ENCODE assay signal across 10 cellular contexts in the genomic region with DNA sequence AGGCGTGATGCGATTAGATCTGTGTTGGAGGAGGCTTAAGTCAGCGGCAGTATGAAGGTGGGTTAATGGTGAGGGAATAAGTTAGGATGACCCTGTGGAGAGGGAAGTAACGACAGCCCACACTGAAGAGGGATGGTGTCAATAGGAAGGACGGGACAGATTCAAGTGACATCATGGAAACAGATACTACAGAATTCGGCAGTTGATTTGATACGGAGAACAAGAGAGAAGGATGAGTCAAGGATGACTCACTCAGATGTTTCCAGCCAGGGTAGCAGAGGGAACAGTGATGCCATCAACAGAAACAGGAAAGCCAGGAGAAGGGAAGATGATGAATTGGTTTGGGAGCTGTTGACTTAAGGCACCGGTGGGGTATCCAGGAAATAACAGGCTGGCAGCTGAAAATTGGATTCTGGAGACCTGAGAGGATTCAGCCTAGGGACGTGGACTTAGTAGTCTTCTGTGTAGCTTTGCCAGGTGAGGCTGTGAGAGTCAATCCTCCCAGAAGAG. TPM values are rescaled to one million over a fixed set of nuclear protein-coding genes. Genes with fewer than 3 reads are reported as not detected.
DNase-seq lines count a peak whose midpoint lies in the region; ATAC-seq, FAIRE-seq and TF ChIP-seq lines count a peak whose summit lies in the region.
"Had no signal": no experiment of that assay in that cellular context is flagged by ENCODE, and none has a peak within 500 bp of the region (broad histone marks: within the 10 kb centered on the region; RNA-seq: fewer than 3 reads in every experiment).

No MANE protein-coding gene starts in this region.

- H3K27ac Mint-ChIP-seq in activated CD4-positive, alpha-beta T cell treated with anti-CD3 and anti-CD28 coated beads, Interleukin-2, amount 10 ng/mL, durations not matched to agents 24 days and 14 days = peak overlapping the region; percentile 97
- no peak overlapping the region for H3K27ac Mint-ChIP-seq in activated CD4-positive, alpha-beta T cell treated with anti-CD3 and anti-CD28 coated beads, Interleukin-2, amount 10 ng/mL, durations not matched to agents 7 days and 5 days

- no peaks in the 10 kb centered on the region for H3K27me3 ChIP-seq in skeletal muscle satellite cell (ENCODE audit: control insufficient read depth, insufficient read depth, low read length)

- intact Hi-C loops in activated CD4-positive, alpha-beta T cell treated with anti-CD3 and anti-CD28 coated beads, Interleukin-2, amount 10 ng/mL, durations not matched to agents 24 days and 14 days (cut with micrococcal nuclease) = loop anchor here (1.0 to 10.0 kb wide), 4 partner anchors 21 to 1429 kb away; partner anchors contain the start of gene GABPB1

- POLR2A ChIA-PET in activated CD4-positive, alpha-beta T cell treated with anti-CD3 and anti-CD28 coated beads, Interleukin-2, amount 10 ng/mL, durations not matched to agents 7 days and 5 days (lab: Charles Lee) = interaction anchor here (0.5 kb wide), 1 partner anchor 135 kb away, joined by 6 read pairs; no protein-coding TSS in a partner anchor

- H3K4me1 ChIP-seq in skeletal muscle satellite cell (ENCODE audit: control insufficient read depth, insufficient read depth, low read length) = peaks cover 16% of the 10 kb centered on the region

- H3K27me3 Mint-ChIP-seq in activated CD4-positive, alpha-beta T cell treated with anti-CD3 and anti-CD28 coated beads, Interleukin-2, amount 10 ng/mL, durations not matched to agents 24 days and 14 days = peaks cover 2% of the 10 kb centered on the region
- peaks cover 7% of the 10 kb centered on the region for H3K27me3 Mint-ChIP-seq in activated CD4-positive, alpha-beta T cell treated with anti-CD3 and anti-CD28 coated beads, Interleukin-2, amount 10 ng/mL, durations not matched to agents 7 days and 5 days

- no peak for TF ChIP-seq CTCF in coronary artery (IDR thresholded peaks at IDR 0.05)
- no peak for TF ChIP-seq CTCF in D721Med (IDR thresholded peaks at IDR 0.05; ENCODE audit: insufficient read depth, missing control alignments)

- peak overlapping the region; percentile 46 for H3K4me3 Mint-ChIP-seq in activated CD4-positive, alpha-beta T cell treated with anti-CD3 and anti-CD28 coated beads, Interleukin-2, amount 10 ng/mL, durations not matched to agents 24 days and 14 days
- no peak overlapping the region for H3K4me3 Mint-ChIP-seq in activated CD4-positive, alpha-beta T cell treated with anti-CD3 and anti-CD28 coated beads, Interleukin-2, amount 10 ng/mL, durations not matched to agents 7 days and 5 days

- H3K36me3 Mint-ChIP-seq in activated CD4-positive, alpha-beta T cell treated with anti-CD3 and anti-CD28 coated beads, Interleukin-2, amount 10 ng/mL, durations not matched to agents 24 days and 14 days (ENCODE audit: low read depth) = peaks cover 44% of the 10 kb centered on the region
- no peaks in the 10 kb centered on the region for H3K36me3 Mint-ChIP-seq in activated CD4-positive, alpha-beta T cell treated with anti-CD3 and anti-CD28 coated beads, Interleukin-2, amount 10 ng/mL, durations not matched to agents 7 days and 5 days (ENCODE audit: low read depth)

- CTCF ChIA-PET in activated CD4-positive, alpha-beta T cell treated with anti-CD3 and anti-CD28 coated beads, Interleukin-2, amount 10 ng/mL, durations not matched to agents 7 days and 5 days (lab: Charles Lee) = interaction anchor here (0.6 to 1.9 kb wide), 7 partner anchors 10 to 157 kb away, joined by 3 to 8 read pairs (median 3); no protein-coding TSS in a partner anchor

- H3K9ac ChIP-seq in skeletal muscle satellite cell (ENCODE audit: low read depth, low read length) = no peak overlapping the region

- peak; percentile 70 for DNase-seq in activated CD4-positive, alpha-beta T cell treated with anti-CD3 and anti-CD28 coated beads, Interleukin-2, amount 10 ng/mL, durations not matched to agents 24 days and 14 days
- no peak for DNase-seq in activated CD4-positive, alpha-beta T cell treated with anti-CD3 and anti-CD28 coated beads, Interleukin-2, amount 10 ng/mL, durations not matched to agents 7 days and 5 days
- DNase-seq in coronary artery (ENCODE audit: low spot score) = no peak
- no peak for DNase-seq in OCI-M2 (lab: John Stamatoyannopoulos, UW; ENCODE audit: unreplicated experiment)
- DNase-seq in D721Med (ENCODE audit: insufficient read length, low spot score) = no peak
- DNase-seq: DMS79 treated with DMSO at 0.1 percent for 48 hours had no signal

- H3K36me3 ChIP-seq in skeletal muscle satellite cell (ENCODE audit: insufficient read depth, low read length) = no peaks in the 10 kb centered on the region

- H3K4me3 ChIP-seq in coronary artery (peak overlapping the region; percentile 3), skeletal muscle satellite cell (ENCODE audit: low read length) (no peak overlapping the region)

- peaks cover 42% of the 10 kb centered on the region for H3K9me3 Mint-ChIP-seq in activated CD4-positive, alpha-beta T cell treated with anti-CD3 and anti-CD28 coated beads, Interleukin-2, amount 10 ng/mL, durations not matched to agents 24 days and 14 days
- H3K9me3 Mint-ChIP-seq in activated CD4-positive, alpha-beta T cell treated with anti-CD3 and anti-CD28 coated beads, Interleukin-2, amount 10 ng/mL, durations not matched to agents 7 days and 5 days = peaks cover 5% of the 10 kb centered on the region

- no peak for FAIRE-seq in D721Med (lab: Jason Lieb, UNC)

- peak overlapping the region in 1 of 2 donors; percentile 66 for H3K27ac ChIP-seq in coronary artery
- H3K27ac ChIP-seq: HL-60 had no signal

- no peaks in the 10 kb centered on the region for H3K9me3 ChIP-seq in skeletal muscle satellite cell (replicated peaks; ENCODE audit: low read length)

- ATAC-seq in HG03442 (IDR thresholded peaks at IDR 0.05; ENCODE audit: unreplicated experiment) = no peak

- H3K4me1 Mint-ChIP-seq in activated CD4-positive, alpha-beta T cell treated with anti-CD3 and anti-CD28 coated beads, Interleukin-2, amount 10 ng/mL, durations not matched to agents 24 days and 14 days = peaks cover 61% of the 10 kb centered on the region
- H3K4me1 Mint-ChIP-seq in activated CD4-positive, alpha-beta T cell treated with anti-CD3 and anti-CD28 coated beads, Interleukin-2, amount 10 ng/mL, durations not matched to agents 7 days and 5 days = peaks cover 24% of the 10 kb centered on the region

- peak overlapping the region; percentile 50 for H3K4me2 ChIP-seq in skeletal muscle satellite cell (ENCODE audit: low read length)

TF ChIP-seq in PFSK-1, 5 proteins besides CTCF, POLR2A, EP300 and RAD21:
- no peak for TF ChIP-seq TAF1 (IDR thresholded peaks at IDR 0.05; ENCODE audit: borderline replicate concordance, insufficient read depth, low read length)
- TF ChIP-seq REST (IDR thresholded peaks at IDR 0.05; ENCODE audit: insufficient read depth in 1 of 2, low read depth in 2 of 2, low read length in 2 of 2) = 0 out of 4 replicates have a peak, but pooled peaks of 1 of the 2 experiments have one; percentile 21
- peak; percentile 81 for TF ChIP-seq FOXP2 (optimal IDR thresholded peaks at IDR 0.05; ENCODE audit: borderline replicate concordance, extremely low read depth, extremely low read length, insufficient read depth)
- TF ChIP-seq POLR2AphosphoS5 (IDR thresholded peaks at IDR 0.05; ENCODE audit: low read depth, low read length) = peak; percentile 42; the same call in 1 of the 2 replicates
- peak; percentile 95; the same call in 1 of the 2 replicates for TF ChIP-seq SIN3A (IDR thresholded peaks at IDR 0.05; ENCODE audit: borderline replicate concordance, insufficient read depth, low read length)

RNA-seq across cellular contexts. Expression of gene SHC4, which starts 38.0 kb away (rescaled TPM):
- total RNA-seq in activated CD4-positive, alpha-beta T cell treated with anti-CD3 and anti-CD28 coated beads, Interleukin-2, amount 10 ng/mL, durations not matched to agents 24 days and 14 days = 20.4 and 21.2 TPM in 2 replicates
- total RNA-seq in activated CD4-positive, alpha-beta T cell treated with anti-CD3 and anti-CD28 coated beads, Interleukin-2, amount 10 ng/mL, durations not matched to agents 7 days and 5 days = under 1 TPM; 0.30 to 0.46 TPM
- 60.7 TPM for polyA plus RNA-seq in PFSK-1 (2012; ENCODE audit: insufficient read length, low read depth)
- 0.87 and 1.3 TPM in 2 replicates for total RNA-seq in skeletal muscle satellite cell (2012; rRNA removed)

RNA-seq across cellular contexts. Expression of gene EID1, which starts 47.8 kb away (rescaled TPM):
- total RNA-seq in activated CD4-positive, alpha-beta T cell treated with anti-CD3 and anti-CD28 coated beads, Interleukin-2, amount 10 ng/mL, durations not matched to agents 24 days and 14 days = 192 and 209 TPM in 2 replicates
- 10 to 100 TPM; 83.8 to 84.0 TPM for total RNA-seq in activated CD4-positive, alpha-beta T cell treated with anti-CD3 and anti-CD28 coated beads, Interleukin-2, amount 10 ng/mL, durations not matched to agents 7 days and 5 days
- polyA plus RNA-seq in PFSK-1 (2012; ENCODE audit: insufficient read length, low read depth) = 173 TPM
- 212 and 295 TPM in 2 replicates for total RNA-seq in skeletal muscle satellite cell (2012; rRNA removed)

Comparison
In these comparisons a context has a peak if more than half of its experiments do, and no peak if none do; other contexts are left out.
1. RNA of gene SHC4, which starts 38.0 kb away (total RNA-seq): 20.4 to 21.2 TPM in activated CD4-positive, alpha-beta T cell treated with anti-CD3 and anti-CD28 coated beads, Interleukin-2, amount 10 ng/mL, durations not matched to agents 24 days and 14 days; 0.30 to 0.46 TPM in activated CD4-positive, alpha-beta T cell treated with anti-CD3 and anti-CD28 coated beads, Interleukin-2, amount 10 ng/mL, durations not matched to agents 7 days and 5 days; every median in the first group is over 10 times any median in the second.